Comparison of ENCODE assay signal across 16 cellular contexts in the genomic region with DNA sequence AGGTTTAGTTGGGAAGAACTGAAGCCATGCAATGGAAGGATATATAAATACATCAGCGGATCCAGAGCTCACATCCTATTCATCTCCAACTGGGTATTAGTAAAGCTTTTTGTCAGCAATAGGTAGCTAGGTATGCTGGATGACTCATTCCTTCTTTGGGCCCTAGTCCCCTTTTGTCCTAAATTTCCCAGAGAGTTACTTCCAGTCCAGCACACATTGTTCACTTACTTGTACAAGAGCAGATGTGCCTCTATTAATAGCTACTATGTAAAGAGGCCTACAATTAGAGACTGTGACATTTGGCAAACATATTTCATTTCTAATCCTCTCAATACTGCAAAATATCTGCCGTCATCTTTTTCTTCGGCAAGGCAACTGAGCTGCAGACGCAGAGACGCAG.
DNase-seq lines count a peak whose midpoint lies in the region.
"Had no signal": no experiment of that assay in that cellular context is flagged by ENCODE, and none has a peak within 500 bp of the region (broad histone marks: within the 10 kb centered on the region; RNA-seq: fewer than 3 reads in every experiment).

No MANE protein-coding gene starts in this region.

- H3K4me3 ChIP-seq in endocrine pancreas (ENCODE audit: control insufficient read depth, insufficient read depth, low read length) (peak overlapping the region; percentile 79), rectal smooth muscle tissue (ENCODE audit: low read length) (no peak overlapping the region)
- H3K4me3 ChIP-seq: lower lobe of right lung, SJSA1 had no signal

- H3K27ac ChIP-seq in rectal smooth muscle tissue (ENCODE audit: low read depth, low read length) (peak overlapping the region; percentile 37), substantia nigra (ENCODE audit: low read depth, low read length, poor library complexity, severe bottlenecking) (no peak overlapping the region)
- H3K27ac ChIP-seq: KMS-11, lower lobe of right lung, SJSA1 had no signal

- no peaks in the 10 kb centered on the region for H3K9me3 ChIP-seq in endocrine pancreas (ENCODE audit: control insufficient read depth, low read length)
- H3K9me3 ChIP-seq: lower lobe of right lung, SJSA1 had no signal

- H3K9ac ChIP-seq in endocrine pancreas (ENCODE audit: control insufficient read depth, insufficient read depth, low read length) (no peak overlapping the region), rectal smooth muscle tissue (ENCODE audit: low read length) (no peak overlapping the region)
- H3K9ac ChIP-seq: KMS-11 had no signal

- DNase-seq in NCI-H1417 (lab: John Stamatoyannopoulos, UW) (peak in 2 of 3 experiments; percentile 53 to 74), NCI-H524 treated with DMSO at 0.1 percent for 48 hours (lab: John Stamatoyannopoulos, UW) (peak; percentile 84), NK-92 (lab: John Stamatoyannopoulos, UW; ENCODE audit: unreplicated experiment) (no peak), substantia nigra (lab: John Stamatoyannopoulos, UW) (no peak)
- no peak for DNase-seq in activated effector memory CD4-positive, alpha-beta T cell treated with Interleukin-2 at 50 U/mL for 16 hours
- DNase-seq: activated CD4-positive, alpha-beta T cell treated with anti-CD3 and anti-CD28 coated beads, Interleukin-2, amount 10 ng/mL, durations not matched to agents 24 days and 14 days; central memory CD4-positive, alpha-beta T cell; endodermal cell; lower lobe of right lung; NCI-H187 treated with DMSO at 0.1 percent for 48 hours; stimulated activated CD4-positive, alpha-beta T cell treated with anti-CD3 and anti-CD28 coated beads, Interleukin-4, amount 100 ng/mL, for 24 hours; T1000 had no signal

- H3K27me3 ChIP-seq in endocrine pancreas (ENCODE audit: control insufficient read depth, insufficient read depth, low read length), result no peaks in the 10 kb centered on the region
- no peaks in the 10 kb centered on the region for H3K27me3 ChIP-seq in rectal smooth muscle tissue (ENCODE audit: control insufficient read depth, insufficient read depth, low read length)
- H3K27me3 ChIP-seq: SJSA1 had no signal

- no peaks in the 10 kb centered on the region for H3K36me3 ChIP-seq in endocrine pancreas (ENCODE audit: control insufficient read depth, insufficient read depth, low read length)
- H3K36me3 ChIP-seq in rectal smooth muscle tissue (ENCODE audit: control insufficient read depth, insufficient read depth, low read length), result no peaks in the 10 kb centered on the region
- H3K36me3 ChIP-seq: lower lobe of right lung had no signal

- H3K4me1 ChIP-seq in endocrine pancreas (ENCODE audit: control insufficient read depth, insufficient read depth, low read length), result peaks cover 8% of the 10 kb centered on the region
- peaks cover 4% of the 10 kb centered on the region for H3K4me1 ChIP-seq in rectal smooth muscle tissue (ENCODE audit: control insufficient read depth, insufficient read depth, low read length)
- H3K4me1 ChIP-seq: SJSA1 had no signal

Comparison
In these comparisons a context has a peak if more than half of its experiments do, and no peak if none do; other contexts are left out.
1. DNase-seq: peak in NCI-H1417 (2 of 3) and NCI-H524 treated with DMSO at 0.1 percent for 48 hours (single experiment); none in NK-92 (single experiment), activated effector memory CD4-positive, alpha-beta T cell treated with Interleukin-2 at 50 U/mL for 16 hours (single experiment) and substantia nigra (0 of 49).